In genomic region chr1:198122693-198123092, GRCh38 we compare ENCODE assay signal across 1 cellular context.
TF ChIP-seq lines count a peak whose summit lies in the region.

No MANE protein-coding gene starts in this region.

TF ChIP-seq in K562, 482 proteins besides CTCF, POLR2A, EP300 and RAD21 (continued from another document and continues in another):
- TF ChIP-seq IRF1 (CRISPR knock-in tag; IDR thresholded peaks at IDR 0.05; ENCODE audit: borderline replicate concordance): no peak
- no peak for TF ChIP-seq CEBPZ (IDR thresholded peaks at IDR 0.05; ENCODE audit: borderline replicate concordance, low read depth, low read length)
- TF ChIP-seq RBFOX2 (IDR thresholded peaks at IDR 0.05; ENCODE audit: low read depth, low read length): no peak
- no peak for TF ChIP-seq CREB1 (IDR thresholded peaks at IDR 0.05)
- no peak for TF ChIP-seq CREB1 (CRISPR knock-in tag; IDR thresholded peaks at IDR 0.05)
- no peak for TF ChIP-seq CREB3 (tag; conservative IDR thresholded peaks at IDR 0.05; ENCODE audit: low read depth)
- TF ChIP-seq FOXM1 (IDR thresholded peaks at IDR 0.05; ENCODE audit: low read depth): no peak
- TF ChIP-seq FOXM1 (CRISPR knock-in tag; IDR thresholded peaks at IDR 0.05; ENCODE audit: low read depth): no peak
- no peak for TF ChIP-seq XRCC4 (IDR thresholded peaks at IDR 0.05; ENCODE audit: extremely low read depth, insufficient read depth, insufficient read length)
- peak; percentile 78 for TF ChIP-seq CBFA2T3 (IDR thresholded peaks at IDR 0.05)
- TF ChIP-seq E2F4 (CRISPR knock-in tag; IDR thresholded peaks at IDR 0.05; ENCODE audit: low read depth): no peak
- no peak for TF ChIP-seq U2AF2 (optimal IDR thresholded peaks at IDR 0.05; ENCODE audit: low read depth, low read length)
- no peak for TF ChIP-seq NR2C1 (IDR thresholded peaks at IDR 0.05)
- TF ChIP-seq NR2C1 (tag; IDR thresholded peaks at IDR 0.05): no peak
- TF ChIP-seq ZBTB11 (CRISPR knock-in tag; IDR thresholded peaks at IDR 0.05): no peak
- no peak for TF ChIP-seq EWSR1 (IDR thresholded peaks at IDR 0.05; ENCODE audit: borderline replicate concordance, low read depth, partially characterized antibody)
- TF ChIP-seq TFAP4 (CRISPR knock-in tag; IDR thresholded peaks at IDR 0.05; ENCODE audit: borderline replicate concordance): no peak
- TF ChIP-seq NFATC3 (IDR thresholded peaks at IDR 0.05): no peak
- no peak for TF ChIP-seq MBD1 (CRISPR knock-in tag; IDR thresholded peaks at IDR 0.05)
- TF ChIP-seq STAT5A (IDR thresholded peaks at IDR 0.05; ENCODE audit: borderline replicate concordance, low read length): peak; percentile 50; the same call in 1 of the 2 replicates
- TF ChIP-seq FOXJ2 (tag; IDR thresholded peaks at IDR 0.05): no peak
- no peak for TF ChIP-seq HDAC3 (IDR thresholded peaks at IDR 0.05; ENCODE audit: borderline replicate concordance, partially characterized antibody)
- TF ChIP-seq CBFA2T2 (conservative IDR thresholded peaks at IDR 0.05): peak; percentile 60
- TF ChIP-seq PHB2 (IDR thresholded peaks at IDR 0.05; ENCODE audit: low read depth): peak; percentile 19; the same call in 1 of the 2 replicates
- TF ChIP-seq TEAD4 (IDR thresholded peaks at IDR 0.05; ENCODE audit: low read length): peak; percentile 76
- no peak for TF ChIP-seq TEAD4 (CRISPR knock-in tag; IDR thresholded peaks at IDR 0.05; ENCODE audit: borderline replicate concordance)
- no peak for TF ChIP-seq ETV5 (CRISPR knock-in tag; IDR thresholded peaks at IDR 0.05; ENCODE audit: low read depth)
- no peak for TF ChIP-seq NUFIP1 (IDR thresholded peaks at IDR 0.05; ENCODE audit: partially characterized antibody)
- no peak for TF ChIP-seq CBX2 (IDR thresholded peaks at IDR 0.05; ENCODE audit: insufficient read depth, low read length, poor library complexity, severe bottlenecking)
- TF ChIP-seq PTBP1 (IDR thresholded peaks at IDR 0.05; ENCODE audit: low read depth, low read length): no peak
- peak; percentile 65 for TF ChIP-seq TAL1 (IDR thresholded peaks at IDR 0.05)
- no peak for TF ChIP-seq RBM17 (IDR thresholded peaks at IDR 0.05; ENCODE audit: borderline replicate concordance, low read depth, low read length)
- TF ChIP-seq ZNF57 (CRISPR knock-in tag; IDR thresholded peaks at IDR 0.05): no peak
- TF ChIP-seq THRAP3 (IDR thresholded peaks at IDR 0.05; ENCODE audit: borderline replicate concordance): no peak
- TF ChIP-seq PYGO2 (tag; IDR thresholded peaks at IDR 0.05): no peak
- TF ChIP-seq YBX1 (IDR thresholded peaks at IDR 0.05): no peak
- 0 out of 2 replicates have a peak, but pooled peaks have one; percentile 22 for TF ChIP-seq SMAD4 (CRISPR knock-in tag; conservative IDR thresholded peaks at IDR 0.05)
- TF ChIP-seq CHD7 (IDR thresholded peaks at IDR 0.05; ENCODE audit: low read depth, low read length): no peak
